29 cellular contexts compared by ENCODE assay signal in genomic region chr1:11997081-11997851, GRCh38. TPM values are rescaled to one million over a fixed set of nuclear protein-coding genes. Genes with fewer than 3 reads are reported as not detected.
A peak's percentile ranks its signal among the peaks of the same experiment; 100 is the strongest.
DNase-seq lines count a peak whose midpoint lies in the region; ATAC-seq, FAIRE-seq and TF ChIP-seq lines count a peak whose summit lies in the region.
"Had no signal": no experiment of that assay in that cellular context is flagged by ENCODE, and none has a peak within 500 bp of the region (broad histone marks: within the 10 kb centered on the region; RNA-seq: fewer than 3 reads in every experiment).

No MANE protein-coding gene starts in this region.

- no peak overlapping the region for H3K9ac ChIP-seq in K562 (ENCODE audit: insufficient read depth in 1 of 2, low read depth in 2 of 2, low read length in 2 of 2)
- H3K9ac ChIP-seq: GM23248 had no signal

- in situ Hi-C loops in K562 (cut with MboI): no loop called here

- H3K4me3 Mint-ChIP-seq in memory B cell: no peak overlapping the region
- H3K4me3 Mint-ChIP-seq: CD8-positive, alpha-beta T cell had no signal

- H3K9me1 ChIP-seq in K562 (ENCODE audit: control insufficient read depth, insufficient read depth, low read length): no peaks in the 10 kb centered on the region

- no peak for TF ChIP-seq EP300 in K562 (IDR thresholded peaks at IDR 0.05; ENCODE audit: low read length)

- TF ChIP-seq POLR2A in K562 (conservative IDR thresholded peaks at IDR 0.05) (no peak), prostate gland (IDR thresholded peaks at IDR 0.05) (no peak)

- CTCF ChIA-PET in K562 (lab: Yijun Ruan, JAX; ENCODE audit: low intra/inter-chr PET ratio): no interaction called here

- intact Hi-C loops in left ventricle myocardium inferior (cut with micrococcal nuclease) (no loop called here), cardiac septum (cut with DNase I) (no loop called here), K562 (cut with micrococcal nuclease) (no loop called here), left colon (cut with DNase I, micrococcal nuclease) (no loop called here), prostate gland (cut with DNase I) (no loop called here)

- H3K4me1 ChIP-seq in left ventricle myocardium inferior (peaks cover 52% of the 10 kb centered on the region), K562 (replicated peaks in 1 of 2; ENCODE audit: control insufficient read depth in 2 of 2, insufficient read depth in 2 of 2, low read length in 2 of 2) (peaks cover 2 to 6% of the 10 kb centered on the region in 2 experiments; a peak in 3 of 5 replicates), prostate gland (replicated peaks) (no peaks in the 10 kb centered on the region)

- ATAC-seq in K562 (no peak), memory B cell (ENCODE audit: low read depth) (no peak), left colon (no peak)
- ATAC-seq: A549; CD8-positive, alpha-beta T cell; GM12878; HepG2; Panc1 had no signal

- no peaks in the 10 kb centered on the region for H3K4me1 Mint-ChIP-seq in memory B cell

- no peaks in the 10 kb centered on the region for H3K27me3 Mint-ChIP-seq in memory B cell

- POLR2A ChIA-PET in K562 (lab: Yijun Ruan, JAX): interaction anchor here (0.9 to 3.8 kb wide), 5 partner anchors 8 to 88 kb away, joined by 3 to 25 read pairs (median 5); no protein-coding TSS in a partner anchor

- TF ChIP-seq RAD21 in K562 (CRISPR knock-in tag; conservative IDR thresholded peaks at IDR 0.05 in 1 of 2, IDR thresholded peaks at IDR 0.05 in 1 of 2): no peak

- BruUV-seq in K562 (replicated peaks; lab: Mats Ljungman, UMichigan): no TSS peak

- H3K9me3 ChIP-seq in left ventricle myocardium inferior (replicated peaks): no peaks in the 10 kb centered on the region
- H3K9me3 ChIP-seq in K562 (replicated peaks; ENCODE audit: control insufficient read depth, insufficient read depth, low read depth, low read length): no peaks in the 10 kb centered on the region
- H3K9me3 ChIP-seq in prostate gland: no peaks in the 10 kb centered on the region
- H3K9me3 ChIP-seq: A549 had no signal

- H3K36me3 ChIP-seq in left ventricle myocardium inferior (peaks cover 100% of the 10 kb centered on the region), K562 (ENCODE audit: control insufficient read depth, insufficient read depth, low read length) (peaks cover 89% of the 10 kb centered on the region), prostate gland (peaks cover 2 to 32% of the 10 kb centered on the region in 2 donors)

- H3K27ac Mint-ChIP-seq in memory B cell: peak overlapping the region; percentile 41
- H3K27ac Mint-ChIP-seq: CD8-positive, alpha-beta T cell had no signal

- DNase-seq in left ventricle myocardium inferior (no peak), cardiac septum (ENCODE audit: low spot score) (no peak), K562 (ENCODE audit: extremely low read depth in 1 of 4, low spot score in 3 of 4) (peak in 1 of 4 experiments; percentile 39), memory B cell (ENCODE audit: low spot score in 2 of 2) (no peak), left colon (no peak), islet precursor cell (no peak), prostate gland (ENCODE audit: low spot score) (no peak)
- DNase-seq: AML-193; CD8-positive, alpha-beta T cell; DMS 273 treated with DMSO at 0.1 percent for 48 hours; DMS79; EL; GDM1; GM23248; H7; KBM-7; NCI-H1417; NCI-H1694; NCI-H2081; NCI-H2227 treated with DMSO at 0.1 percent for 48 hours; NCI-H526 treated with DMSO at 0.1 percent for 48 hours; SIG-M5 had no signal

- no peaks in the 10 kb centered on the region for H3K27me3 ChIP-seq in left ventricle myocardium inferior (ENCODE audit: low read depth)
- no peaks in the 10 kb centered on the region for H3K27me3 ChIP-seq in K562 (ENCODE audit: control insufficient read depth in 2 of 2, insufficient read depth in 2 of 2, low read length in 2 of 2)
- no peaks in the 10 kb centered on the region for H3K27me3 ChIP-seq in prostate gland (replicated peaks; ENCODE audit: insufficient read depth)

- no peaks in the 10 kb centered on the region for H3K79me2 ChIP-seq in K562 (ENCODE audit: control insufficient read depth, insufficient read depth, low read length)

- 79% methylated on average over 5 of the region's 5 CpGs for WGBS in K562 (ENCODE audit: insufficient coverage, low coverage, missing lambda C conversion rate)
- 86% methylated on average over 5 of the region's 5 CpGs for WGBS in prostate gland

- no peak for FAIRE-seq in K562 (lab: Jason Lieb, UNC)
- FAIRE-seq: A549, GM12878, HepG2 had no signal

- peaks cover 24% of the 10 kb centered on the region for H3K36me3 Mint-ChIP-seq in memory B cell

- no peak for TF ChIP-seq CTCF in left ventricle myocardium inferior (IDR thresholded peaks at IDR 0.05; ENCODE audit: borderline replicate concordance)
- no peak for TF ChIP-seq CTCF in K562 (IDR thresholded peaks at IDR 0.05 in 2 of 3, conservative IDR thresholded peaks at IDR 0.05 in 1 of 3; ENCODE audit: insufficient read depth in 2 of 3, low read depth in 1 of 3, low read length in 3 of 3)
- no peak for TF ChIP-seq CTCF in prostate gland (IDR thresholded peaks at IDR 0.05)

- H2AFZ ChIP-seq in K562 (ENCODE audit: low read depth, low read length): no peak overlapping the region
- H2AFZ ChIP-seq: GM23248 had no signal

- no peaks in the 10 kb centered on the region for H3K9me3 Mint-ChIP-seq in memory B cell
- H3K9me3 Mint-ChIP-seq: CD8-positive, alpha-beta T cell had no signal

- no peak overlapping the region for H3K4me2 ChIP-seq in K562 (ENCODE audit: insufficient read depth, low read length)
- H3K4me2 ChIP-seq: A549 had no signal

- no peaks in the 10 kb centered on the region for H4K20me1 ChIP-seq in K562 (replicated peaks; ENCODE audit: control insufficient read depth, insufficient read depth, low read length)

- H3K27ac ChIP-seq in left ventricle myocardium inferior (replicated peaks) (peak overlapping the region; percentile 97), K562 (ENCODE audit: extremely low read depth, low read depth, low read length) (no peak overlapping the region), prostate gland (no peak overlapping the region)
- H3K27ac ChIP-seq: A549, C4-2B, GM23248, RWPE1, SK-N-MC had no signal

- H3K4me3 ChIP-seq in left ventricle myocardium inferior (no peak overlapping the region), K562 (no peak overlapping the region), prostate gland (no peak overlapping the region)
- H3K4me3 ChIP-seq: A549, GM12878, GM23248, SK-N-MC had no signal

TF ChIP-seq in K562, 482 proteins besides CTCF, POLR2A, EP300 and RAD21 (continues in another document):
- TF ChIP-seq DPF2 (IDR thresholded peaks at IDR 0.05) (no peak), STAT5A (IDR thresholded peaks at IDR 0.05; ENCODE audit: borderline replicate concordance, low read length) (no peak), TCF3 (CRISPR knock-in tag; IDR thresholded peaks at IDR 0.05) (peak; percentile 60), TCF7L2 (IDR thresholded peaks at IDR 0.05; ENCODE audit: low read depth, low read length) (no peak), GATAD2A (IDR thresholded peaks at IDR 0.05) (no peak), ZFX (CRISPR knock-in tag; IDR thresholded peaks at IDR 0.05) (no peak), ZNF444 (CRISPR knock-in tag; IDR thresholded peaks at IDR 0.05) (no peak)

RNA-seq across cellular contexts. Expression of gene MFN2, which starts 17.0 kb away (rescaled TPM):
- total RNA-seq in left ventricle myocardium inferior (663 TPM), cardiac septum (619 TPM), K562 (2014; rRNA removed) (95.4 and 108 TPM in 2 replicates), K562 (2014; rRNA removed; fragmentation: Illumina TruSeq; extraction: Trizol) (87.1 and 109 TPM in 2 replicates), K562 (2015; rRNA removed; fragmentation: Illumina TruSeq; extraction: Trizol) (79.6 and 82.9 TPM in 2 replicates), K562 (2021) (147 and 158 TPM in 2 replicates), left colon (10 to 100 TPM; 93.9 to 99.6 TPM), prostate gland (10 to 100 TPM; 55.0 to 92.4 TPM)
- total RNA-seq in K562 (2011; cell fraction: chromatin; rRNA removed; ENCODE audit: low replicate concordance): 133 and 181 TPM in 2 replicates
- total RNA-seq in K562 (2011; cell fraction: nucleolus; rRNA removed): 106 and 110 TPM in 2 replicates
- 88.2 and 107 TPM in 2 replicates for total RNA-seq in K562 (2011; cell fraction: nucleoplasm; rRNA removed)
- polyA plus RNA-seq in K562 (2011; rRNA removed) (83.4 and 112 TPM in 2 replicates), K562 (2014; fragmentation: Illumina TruSeq; extraction: Trizol) (139 and 165 TPM in 2 replicates), K562 (2014; fragmentation: Nextera tagmentation; extraction: Ambion mirVana) (10 to 100 TPM; 10.5 to 14.0 TPM), K562 (2014; rRNA removed) (94.6 and 99.9 TPM in 2 replicates)
- polyA plus RNA-seq in K562 (2011; cell fraction: cytosol; rRNA removed): 74.2 and 81.7 TPM in 2 replicates
- polyA plus RNA-seq in K562 (2011; cell fraction: nucleus; rRNA removed): 185 and 193 TPM in 2 replicates
- 74.5 and 123 TPM in 2 replicates for polyA plus RNA-seq in K562 (2012)
- polyA minus RNA-seq in K562 (2011; rRNA and poly(A)+ RNA removed): 105 and 127 TPM in 2 replicates
- polyA minus RNA-seq in K562 (2011; cell fraction: cytosol; rRNA and poly(A)+ RNA removed): 52.3 and 57.5 TPM in 2 replicates
- polyA minus RNA-seq in K562 (2011; cell fraction: nucleus; rRNA and poly(A)+ RNA removed): 38.1 and 91.4 TPM in 2 replicates

RNA-seq across cellular contexts. Expression of gene MIIP, which starts 22.0 kb away (rescaled TPM):
- total RNA-seq in left ventricle myocardium inferior (16.2 TPM), cardiac septum (18.7 TPM), K562 (2014; rRNA removed) (117 and 131 TPM in 2 replicates), K562 (2014; rRNA removed; fragmentation: Illumina TruSeq; extraction: Trizol) (11.8 and 17.2 TPM in 2 replicates), K562 (2015; rRNA removed; fragmentation: Illumina TruSeq; extraction: Trizol) (50.7 and 55.6 TPM in 2 replicates), K562 (2021) (92.8 and 102 TPM in 2 replicates), left colon (10 to 100 TPM; 16.2 to 22.9 TPM), prostate gland (10 to 100 TPM; 35.6 to 84.3 TPM)
- total RNA-seq in K562 (2011; cell fraction: chromatin; rRNA removed; ENCODE audit: low replicate concordance): 73.6 and 259 TPM in 2 replicates
- total RNA-seq in K562 (2011; cell fraction: nucleolus; rRNA removed): 259 and 285 TPM in 2 replicates
- 145 and 161 TPM in 2 replicates for total RNA-seq in K562 (2011; cell fraction: nucleoplasm; rRNA removed)
- polyA plus RNA-seq in K562 (2011; rRNA removed) (48.3 and 113 TPM in 2 replicates), K562 (2014; fragmentation: Illumina TruSeq; extraction: Trizol) (30.8 and 57.5 TPM in 2 replicates), K562 (2014; fragmentation: Nextera tagmentation; extraction: Ambion mirVana) (1 to 10 TPM; 2.5 to 5.1 TPM), K562 (2014; rRNA removed) (105 and 108 TPM in 2 replicates)
- polyA plus RNA-seq in K562 (2011; cell fraction: cytosol; rRNA removed): 79.2 and 124 TPM in 2 replicates
- 514 and 538 TPM in 2 replicates for polyA plus RNA-seq in K562 (2011; cell fraction: nucleus; rRNA removed)
- polyA plus RNA-seq in K562 (2012): 79.3 and 134 TPM in 2 replicates
- 15.8 and 16.2 TPM in 2 replicates for polyA minus RNA-seq in K562 (2011; rRNA and poly(A)+ RNA removed)
- 26.3 and 43.2 TPM in 2 replicates for polyA minus RNA-seq in K562 (2011; cell fraction: cytosol; rRNA and poly(A)+ RNA removed)
- polyA minus RNA-seq in K562 (2011; cell fraction: nucleus; rRNA and poly(A)+ RNA removed): 54.1 and 78.2 TPM in 2 replicates
